Comparison of ENCODE assay signal across 8 cellular contexts in genomic region chr5:163436515-163436914, GRCh38. TPM values are rescaled to one million over a fixed set of nuclear protein-coding genes. Genes with fewer than 3 reads are reported as not detected.
DNase-seq lines count a peak whose midpoint lies in the region; ATAC-seq, FAIRE-seq and TF ChIP-seq lines count a peak whose summit lies in the region.

No MANE protein-coding gene starts in this region.

- no peaks in the 10 kb centered on the region for H3K27me3 ChIP-seq in HUES64 (ENCODE audit: insufficient read depth, low read length)
- no peaks in the 10 kb centered on the region for H3K27me3 ChIP-seq in adrenal gland

- ATAC-seq in A549 (no peak), GM18517 (IDR thresholded peaks at IDR 0.05; ENCODE audit: unreplicated experiment) (no peak), GM19463 (IDR thresholded peaks at IDR 0.05; ENCODE audit: unreplicated experiment) (no peak)

- POLR2A ChIA-PET in A549 (lab: Yijun Ruan, JAX) = no interaction called here

- DNase-seq in A549 (ENCODE audit: low read depth in 1 of 2, low spot score in 1 of 2) = no peak
- no peak for DNase-seq in adrenal gland
- no peak for DNase-seq in cerebellum (ENCODE audit: low spot score)
- no peak for DNase-seq in cerebellar cortex (ENCODE audit: low spot score)

- H3K27ac ChIP-seq in A549 (peak overlapping the region; percentile 71 to 72), HUES64 (ENCODE audit: low read depth, low read length) (peak overlapping the region; percentile 46), adrenal gland (peak overlapping the region in 3 of 5 donors; percentile 81 to 92 (median 88)), mesodermal cell (ENCODE audit: low read depth, low read length, severe bottlenecking) (peak overlapping the region; percentile 58)

- TF ChIP-seq RAD21 in A549 (conservative IDR thresholded peaks at IDR 0.05 in 1 of 2, IDR thresholded peaks at IDR 0.05 in 1 of 2) = no peak

- H3K4me2 ChIP-seq in A549 = peak overlapping the region; percentile 74

- no peak for FAIRE-seq in A549 (lab: Jason Lieb, UNC)

- H3K4me3 ChIP-seq in A549 (peak overlapping the region; percentile 94), HUES64 (ENCODE audit: low read length) (peak overlapping the region; percentile 77), adrenal gland (peak overlapping the region in 1 of 4 donors; percentile 87), mesodermal cell (ENCODE audit: extremely low read depth, insufficient read depth, low read length, poor library complexity, severe bottlenecking) (peak overlapping the region; percentile 95)

- TF ChIP-seq CTCF in A549 (IDR thresholded peaks at IDR 0.05) (no peak), adrenal gland (IDR thresholded peaks at IDR 0.05) (no peak)

- WGBS in A549 (ENCODE audit: missing lambda C conversion rate) = 70% methylated on average over 4 of the region's 4 CpGs
- WGBS in HUES64 = 47% methylated on average over 4 of the region's 4 CpGs
- 80 to 89% (median 85%) methylated on average over 4 of the region's 4 CpGs for WGBS in adrenal gland, 4 donors
- WGBS in mesodermal cell (ENCODE audit: insufficient coverage in 2 of 2), 2 experiments = 40 to 80% methylated on average over 1 to 2 of the region's 4 CpGs

- intact Hi-C loops in adrenal gland (cut with DNase I) = no loop called here

- no peak for TF ChIP-seq POLR2A in A549 (IDR thresholded peaks at IDR 0.05; ENCODE audit: low read length)
- no peak for TF ChIP-seq POLR2A in adrenal gland (IDR thresholded peaks at IDR 0.05)

- H3K36me3 ChIP-seq in HUES64 (ENCODE audit: insufficient read depth, low read length) = peaks cover 27% of the 10 kb centered on the region
- peaks cover 0 to 11% of the 10 kb centered on the region in 2 donors for H3K36me3 ChIP-seq in adrenal gland (replicated peaks in 1 of 2)
- peaks cover 19% of the 10 kb centered on the region for H3K36me3 ChIP-seq in mesodermal cell (ENCODE audit: control insufficient read depth, insufficient read depth, low read length)

- no peaks in the 10 kb centered on the region for H3K9me3 ChIP-seq in A549
- no peaks in the 10 kb centered on the region for H3K9me3 ChIP-seq in HUES64 (ENCODE audit: insufficient read depth, low read depth, low read length)
- no peaks in the 10 kb centered on the region for H3K9me3 ChIP-seq in adrenal gland (replicated peaks in 1 of 3)
- H3K9me3 ChIP-seq in mesodermal cell (ENCODE audit: control insufficient read depth, low read length) = no peaks in the 10 kb centered on the region

- H3K4me1 ChIP-seq in A549 (peaks cover 25% of the 10 kb centered on the region), HUES64 (ENCODE audit: insufficient read depth, low read length) (peaks cover 26% of the 10 kb centered on the region), adrenal gland (replicated peaks in 1 of 2) (peaks cover 21 to 47% of the 10 kb centered on the region in 2 donors), mesodermal cell (ENCODE audit: control insufficient read depth, insufficient read depth, low read length, poor library complexity, severe bottlenecking) (peaks cover 7% of the 10 kb centered on the region)

- peak overlapping the region; percentile 62 for H3K9ac ChIP-seq in HUES64 (ENCODE audit: low read depth, low read length)

- CTCF ChIA-PET in A549 (lab: Yijun Ruan, JAX) = no interaction called here

- TF ChIP-seq EP300 in A549 (IDR thresholded peaks at IDR 0.05) = no peak

TF ChIP-seq in A549, 52 proteins besides CTCF, POLR2A, EP300 and RAD21:
- TF ChIP-seq HOXB5 (CRISPR knock-in tag; IDR thresholded peaks at IDR 0.05) = no peak
- no peak for TF ChIP-seq MAZ (IDR thresholded peaks at IDR 0.05; ENCODE audit: borderline replicate concordance, low read depth, low read length)
- no peak for TF ChIP-seq HOXA7 (CRISPR knock-in tag; IDR thresholded peaks at IDR 0.05)
- no peak for TF ChIP-seq TFCP2L1 (CRISPR knock-in tag; IDR thresholded peaks at IDR 0.05)
- no peak for TF ChIP-seq CHD2 (IDR thresholded peaks at IDR 0.05; ENCODE audit: low read length, partially characterized antibody)

RNA-seq across cellular contexts. Expression of gene CCNG1, which starts 0.9 kb away (rescaled TPM):
- polyA plus RNA-seq in A549 (2011; rRNA removed) (76.5 and 80.5 TPM in 2 replicates), A549 (2017; fragmentation: RNase III; extraction: RNeasy Plus Mini Kit Qiagen cat#74134 plus additional on column Dnase treatment) (69.5 to 80.8 TPM (median 80.3 TPM) in 3 replicates), adrenal gland (10 to 100 TPM; 67.8 to 70.8 (median 70.0) TPM)
- 15.9 and 17.9 TPM in 2 replicates for polyA plus RNA-seq in A549 (2012; cell fraction: cytosol; rRNA removed)
- polyA plus RNA-seq in A549 (2012; cell fraction: nucleus; rRNA removed) = 6.6 and 7.1 TPM in 2 replicates
- 37.5 and 47.7 TPM in 2 replicates for polyA minus RNA-seq in A549 (2011; rRNA and poly(A)+ RNA removed)
- 362 TPM for polyA plus RNA-seq in HUES64 (2013, experiment 1 of 2)
- 427 TPM for polyA plus RNA-seq in HUES64 (2013, experiment 2 of 2)
- total RNA-seq in adrenal gland (100 to 1,000 TPM in 7 of 8 donors, 10 to 100 TPM in 1; 67.1 to 198 (median 157) TPM), cerebellum (80.2 TPM)
- 345 TPM for polyA plus RNA-seq in mesodermal cell (2013, experiment 1 of 2)
- 394 TPM for polyA plus RNA-seq in mesodermal cell (2013, experiment 2 of 2)

RNA-seq across cellular contexts. Expression of gene NUDCD2, which starts 23.4 kb away (rescaled TPM):
- polyA plus RNA-seq in A549 (2011; rRNA removed) (17.0 and 22.3 TPM in 2 replicates), A549 (2017; fragmentation: RNase III; extraction: RNeasy Plus Mini Kit Qiagen cat#74134 plus additional on column Dnase treatment) (37.1 to 43.9 TPM (median 38.4 TPM) in 3 replicates), adrenal gland (1 to 10 TPM; 3.5 to 6.5 (median 4.5) TPM)
- 8.2 and 9.1 TPM in 2 replicates for polyA plus RNA-seq in A549 (2012; cell fraction: cytosol; rRNA removed)
- polyA plus RNA-seq in A549 (2012; cell fraction: nucleus; rRNA removed) = 3.4 and 5.4 TPM in 2 replicates
- 2.6 and 4.3 TPM in 2 replicates for polyA minus RNA-seq in A549 (2011; rRNA and poly(A)+ RNA removed)
- 31.4 TPM for polyA plus RNA-seq in HUES64 (2013, experiment 1 of 2)
- 41.1 TPM for polyA plus RNA-seq in HUES64 (2013, experiment 2 of 2)
- total RNA-seq in adrenal gland (10 to 100 TPM in 4 of 8 donors, 1 to 10 TPM in 4; 4.0 to 28.1 (median 14.2) TPM), cerebellum (21.9 TPM)
- polyA plus RNA-seq in mesodermal cell (2013, experiment 1 of 2) = 26.1 TPM
- polyA plus RNA-seq in mesodermal cell (2013, experiment 2 of 2) = 33.0 TPM

RNA-seq across cellular contexts. Expression of gene HMMR, which starts 23.9 kb away (rescaled TPM):
- 32.9 and 66.0 TPM in 2 replicates for polyA plus RNA-seq in A549 (2011; rRNA removed)
- 7.0 and 8.2 TPM in 2 replicates for polyA plus RNA-seq in A549 (2012; cell fraction: cytosol; rRNA removed)
- 6.1 and 8.7 TPM in 2 replicates for polyA plus RNA-seq in A549 (2012; cell fraction: nucleus; rRNA removed)
- 30.7 to 38.4 TPM (median 34.0 TPM) in 3 replicates for polyA plus RNA-seq in A549 (2017; fragmentation: RNase III; extraction: RNeasy Plus Mini Kit Qiagen cat#74134 plus additional on column Dnase treatment)
- polyA minus RNA-seq in A549 (2011; rRNA and poly(A)+ RNA removed) = 4.0 and 7.4 TPM in 2 replicates
- polyA plus RNA-seq in HUES64 (2013, experiment 1 of 2) = 65.8 TPM
- 83.0 TPM for polyA plus RNA-seq in HUES64 (2013, experiment 2 of 2)
- 1 to 10 TPM in 6 of 8 donors, under 1 TPM in 1, not detected in 1; 0.95 to 2.5 (median 1.5) TPM for total RNA-seq in adrenal gland
- polyA plus RNA-seq in adrenal gland = 1 to 10 TPM in 1 of 3 donors, under 1 TPM in 2; 0.24 to 4.1 (median 0.32) TPM
- polyA plus RNA-seq in mesodermal cell (2013, experiment 1 of 2) = 49.7 TPM
- 82.2 TPM for polyA plus RNA-seq in mesodermal cell (2013, experiment 2 of 2)
- total RNA-seq in cerebellum = 6.1 TPM
